Comparison of ENCODE assay signal across 8 cellular contexts in the genomic region with DNA sequence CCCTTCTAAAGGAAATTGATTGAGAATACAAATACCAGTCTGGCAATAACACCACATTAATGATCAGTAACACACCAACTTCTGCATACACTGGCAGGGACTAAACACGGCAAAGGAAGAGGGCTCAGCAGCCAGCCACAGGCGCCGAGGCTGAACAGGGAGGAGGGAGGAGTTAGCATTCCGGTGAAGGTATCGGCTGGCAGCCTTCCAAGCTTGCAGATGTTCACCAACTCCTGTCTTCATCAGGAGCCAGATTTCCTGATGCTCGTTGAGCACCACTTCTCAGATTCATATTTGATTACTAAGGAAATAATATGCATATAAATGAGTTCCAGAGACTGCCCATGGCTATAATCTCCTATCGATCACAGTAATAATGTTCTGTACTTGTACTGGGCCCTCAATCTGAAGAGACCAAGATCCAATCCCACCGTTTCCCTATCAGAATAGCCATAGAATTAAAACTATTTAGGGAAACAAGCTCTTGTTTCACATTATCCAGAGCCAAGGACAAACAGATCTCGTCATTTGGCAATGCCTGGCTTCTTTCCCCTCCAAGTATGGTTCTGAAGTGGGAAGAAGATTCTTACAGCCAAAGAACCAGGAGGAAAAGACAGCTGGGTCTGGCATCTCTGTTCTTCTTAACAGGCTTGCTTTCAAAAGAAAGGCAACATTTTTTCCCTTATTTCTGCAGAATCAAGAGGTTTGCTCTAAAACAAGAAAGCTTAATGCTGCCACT. TPM values are rescaled to one million over a fixed set of nuclear protein-coding genes. Genes with fewer than 3 reads are reported as not detected.
DNase-seq lines count a peak whose midpoint lies in the region; ATAC-seq and TF ChIP-seq lines count a peak whose summit lies in the region.

No MANE protein-coding gene starts in this region.

- no peak overlapping the region for H3K27ac ChIP-seq in DOHH2 (ENCODE audit: low read depth, low read length)
- H3K27ac ChIP-seq in layer of hippocampus (ENCODE audit: low read depth, low read length), result peak overlapping the region; percentile 21
- peak overlapping the region; percentile 60 for H3K27ac ChIP-seq in upper lobe of right lung
- H3K27ac ChIP-seq in OCI-LY7 (ENCODE audit: low read depth, low read length, poor library complexity, severe bottlenecking), result no peak overlapping the region

- peaks cover 21% of the 10 kb centered on the region for H3K4me1 ChIP-seq in DOHH2 (ENCODE audit: control insufficient read depth, low read length)
- H3K4me1 ChIP-seq in adipocyte (ENCODE audit: control insufficient read depth, insufficient read depth, low read length), result peaks cover 21% of the 10 kb centered on the region
- H3K4me1 ChIP-seq in upper lobe of right lung, result peaks cover 62% of the 10 kb centered on the region
- H3K4me1 ChIP-seq in OCI-LY7 (ENCODE audit: insufficient read depth, low read length, poor library complexity, severe bottlenecking), result peaks cover 7% of the 10 kb centered on the region
- no peaks in the 10 kb centered on the region for H3K4me1 ChIP-seq in Caco-2

- H3K9ac ChIP-seq in adipocyte (ENCODE audit: low read length), result peak overlapping the region; percentile 7

- no peaks in the 10 kb centered on the region for H3K27me3 Mint-ChIP-seq in Caco-2 (ENCODE audit: insufficient read depth, unreplicated experiment)

- CTCF ChIA-PET in OCI-LY7 (lab: Charles Lee; ENCODE audit: unreplicated experiment) (no interaction called here), Caco-2 (lab: Charles Lee) (no interaction called here)

- no peaks in the 10 kb centered on the region for H3K9me3 ChIP-seq in DOHH2 (ENCODE audit: control insufficient read depth, insufficient read depth, low read length)
- H3K9me3 ChIP-seq in adipocyte (ENCODE audit: control insufficient read depth, low read length), result no peaks in the 10 kb centered on the region
- H3K9me3 ChIP-seq in upper lobe of right lung, result no peaks in the 10 kb centered on the region
- 0 out of 2 replicates have a peak, but pooled peaks cover 7% of the 10 kb centered on the region for H3K9me3 ChIP-seq in OCI-LY7 (ENCODE audit: low read length)
- no peaks in the 10 kb centered on the region for H3K9me3 ChIP-seq in Caco-2

- H4K20me1 ChIP-seq in DOHH2 (ENCODE audit: control insufficient read depth, insufficient read depth, low read depth, low read length), result no peaks in the 10 kb centered on the region
- no peaks in the 10 kb centered on the region for H4K20me1 ChIP-seq in OCI-LY7 (ENCODE audit: insufficient read depth, low read length)

- intact Hi-C loops in upper lobe of right lung (cut with DNase I) (no loop called here), OCI-LY7 (cut with micrococcal nuclease; ENCODE audit: unreplicated experiment) (no loop called here), Caco-2 (cut with micrococcal nuclease; ENCODE audit: unreplicated experiment) (no loop called here)

- H3K27me3 ChIP-seq in DOHH2 (ENCODE audit: control insufficient read depth, low read length), result no peaks in the 10 kb centered on the region
- no peaks in the 10 kb centered on the region for H3K27me3 ChIP-seq in adipocyte (replicated peaks; ENCODE audit: control insufficient read depth, insufficient read depth, low read length)
- no peaks in the 10 kb centered on the region for H3K27me3 ChIP-seq in layer of hippocampus (ENCODE audit: control insufficient read depth, insufficient read depth, low read length)
- H3K27me3 ChIP-seq in upper lobe of right lung, result no peaks in the 10 kb centered on the region
- H3K27me3 ChIP-seq in Caco-2 (replicated peaks; ENCODE audit: control insufficient read depth, insufficient read depth, low read length), result no peaks in the 10 kb centered on the region

- no peak overlapping the region for H3K4me3 Mint-ChIP-seq in Caco-2 (ENCODE audit: unreplicated experiment)

- H3K36me3 ChIP-seq in DOHH2 (ENCODE audit: control insufficient read depth, low read length) (no peaks in the 10 kb centered on the region), adipocyte (ENCODE audit: control insufficient read depth, insufficient read depth, low read length, severe bottlenecking) (no peaks in the 10 kb centered on the region), upper lobe of right lung (no peaks in the 10 kb centered on the region), OCI-LY7 (ENCODE audit: insufficient read depth, low read length) (peaks cover 12% of the 10 kb centered on the region), Caco-2 (ENCODE audit: control insufficient read depth, insufficient read depth, low read length) (no peaks in the 10 kb centered on the region)

- H2AFZ ChIP-seq in OCI-LY7 (ENCODE audit: low read length), result no peak overlapping the region

- H3K36me3 Mint-ChIP-seq in Caco-2 (ENCODE audit: insufficient read depth, unreplicated experiment), result no peaks in the 10 kb centered on the region

- no peaks in the 10 kb centered on the region for H3K9me3 Mint-ChIP-seq in Caco-2 (ENCODE audit: unreplicated experiment)

- H3K79me2 ChIP-seq in DOHH2 (ENCODE audit: control insufficient read depth, low read length) (no peaks in the 10 kb centered on the region), OCI-LY7 (ENCODE audit: insufficient read depth, low read depth, low read length) (no peaks in the 10 kb centered on the region; the same call in 1 of the 2 replicates)

- TF ChIP-seq CTCF in DOHH2 (IDR thresholded peaks at IDR 0.05; ENCODE audit: low read depth, low read length, poor library complexity, severe bottlenecking) (no peak), upper lobe of right lung (IDR thresholded peaks at IDR 0.05) (no peak), OCI-LY7 (conservative IDR thresholded peaks at IDR 0.05; ENCODE audit: low read length) (no peak), Caco-2 (IDR thresholded peaks at IDR 0.05; ENCODE audit: insufficient read depth in 1 of 2, low read depth in 1 of 2, low read length in 1 of 2, severe bottlenecking in 1 of 2, unreplicated experiment in 1 of 2) (no peak)

- ATAC-seq in upper lobe of right lung, result peak; percentile 13
- ATAC-seq in GM21390 (IDR thresholded peaks at IDR 0.05; ENCODE audit: unreplicated experiment), result no peak

- H3K4me3 ChIP-seq in DOHH2 (ENCODE audit: low read length) (no peak overlapping the region), adipocyte (ENCODE audit: low read length) (peak overlapping the region; percentile 62), upper lobe of right lung (no peak overlapping the region), OCI-LY7 (ENCODE audit: low read depth, low read length, poor library complexity, severe bottlenecking) (no peak overlapping the region), Caco-2 (ENCODE audit: low read depth, low read length) (no peak overlapping the region)

- H3F3A ChIP-seq in DOHH2 (ENCODE audit: control insufficient read depth, insufficient read depth), result no peaks in the 10 kb centered on the region

- DNase-seq in NCI-H1436 treated with DMSO at 0.1 percent for 48 hours (lab: John Stamatoyannopoulos, UW), result peak; percentile 16
- DNase-seq in adipocyte (ENCODE audit: low read depth), result peak; percentile 29
- no peak for DNase-seq in upper lobe of right lung
- DNase-seq in OCI-LY7 (ENCODE audit: low spot score), result no peak
- no peak for DNase-seq in Caco-2

- BruUV-seq in OCI-LY7 (replicated peaks; lab: Mats Ljungman, UMichigan) (no TSS peak), Caco-2 (replicated peaks; lab: Mats Ljungman, UMichigan) (no TSS peak)

- H3K9me2 ChIP-seq in DOHH2 (replicated peaks; ENCODE audit: control insufficient read depth, low read length) (no peaks in the 10 kb centered on the region), OCI-LY7 (ENCODE audit: insufficient read depth, low read length) (no peaks in the 10 kb centered on the region)

- POLR2A ChIA-PET in OCI-LY7 (lab: Charles Lee) (interaction anchor here (0.7 to 2.0 kb wide), 6 partner anchors 9 to 83 kb away, joined by 3 to 9 read pairs (median 4); no protein-coding TSS in a partner anchor), Caco-2 (lab: Charles Lee) (no interaction called here)

- no peaks in the 10 kb centered on the region for H3K4me1 Mint-ChIP-seq in Caco-2 (ENCODE audit: low read depth, unreplicated experiment)

- H3K4me2 ChIP-seq in DOHH2 (ENCODE audit: low read length), result peak overlapping the region; percentile 19; the same call in 1 of the 2 replicates
- H3K4me2 ChIP-seq in OCI-LY7 (ENCODE audit: low read length), result no peak overlapping the region

- H3K27ac Mint-ChIP-seq in Caco-2 (ENCODE audit: unreplicated experiment), result no peak overlapping the region

RNA-seq across cellular contexts. Expression of a gene that starts 42.2 kb away (rescaled TPM):
- total RNA-seq in upper lobe of right lung, result 33.7 TPM
- total RNA-seq in OCI-LY7 (2014; rRNA removed; shearing (Covaris generic)), result 19.7 and 22.6 TPM in 2 replicates
- total RNA-seq in OCI-LY7 (2022), result 34.4 and 35.0 TPM in 2 replicates
- 0.65 and 0.84 TPM in 2 replicates for total RNA-seq in Caco-2 (2022)

Comparison
In these comparisons a context has a peak if more than half of its experiments do, and no peak if none do; other contexts are left out.
1. H3K27ac ChIP-seq: peak in layer of hippocampus (single experiment) and upper lobe of right lung (single experiment); none in DOHH2 (single experiment) and OCI-LY7 (single experiment).
2. DNase-seq: peak in NCI-H1436 treated with DMSO at 0.1 percent for 48 hours (single experiment) and adipocyte (single experiment); none in upper lobe of right lung (single experiment), OCI-LY7 (single experiment) and Caco-2 (0 of 2).
3. RNA of a gene that starts 42.2 kb away (total RNA-seq): 19.7 to 35.0 TPM in OCI-LY7 and 33.7 TPM in upper lobe of right lung (single experiment); 0.65 to 0.84 TPM in Caco-2; every median in the first group is over 10 times any median in the second.